In the genomic region with DNA sequence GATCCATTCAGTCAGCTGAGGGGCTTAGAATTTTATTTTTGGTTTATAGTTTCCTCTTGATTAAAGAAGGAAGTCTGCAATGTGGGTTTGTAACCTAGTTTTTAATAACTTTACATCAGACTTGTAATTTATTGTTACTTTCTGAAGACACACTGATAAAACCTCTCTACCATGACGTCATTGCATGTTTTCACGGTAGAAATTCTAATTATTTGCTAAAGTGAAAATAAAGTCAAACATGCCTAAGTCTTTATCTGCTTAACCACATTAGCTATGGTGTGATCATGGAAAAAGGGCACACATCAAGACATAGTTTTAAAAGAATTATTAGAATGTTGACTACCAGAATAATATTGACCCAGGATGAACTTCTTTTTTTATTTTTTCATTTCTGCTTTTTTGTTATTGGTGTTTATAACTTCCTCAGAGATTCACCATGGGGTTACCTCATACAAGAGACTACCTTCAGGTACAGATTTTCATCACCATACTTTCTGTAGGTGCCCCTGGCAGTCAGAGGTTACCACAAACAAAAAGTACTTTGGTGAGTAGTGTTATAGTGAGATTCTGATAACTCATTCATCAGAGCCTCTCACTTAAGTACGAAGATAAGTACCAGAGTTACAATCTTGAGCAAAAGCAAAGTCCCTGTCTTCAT, we compare ENCODE assay signal across 13 cellular contexts. TPM values are rescaled to one million over a fixed set of nuclear protein-coding genes. Genes with fewer than 3 reads are reported as not detected.
DNase-seq lines count a peak whose midpoint lies in the region; ATAC-seq and TF ChIP-seq lines count a peak whose summit lies in the region.
"Had no signal": no experiment of that assay in that cellular context is flagged by ENCODE, and none has a peak within 500 bp of the region (broad histone marks: within the 10 kb centered on the region; RNA-seq: fewer than 3 reads in every experiment).

No MANE protein-coding gene starts in this region.

- H3K36me3 ChIP-seq in vagina = no peaks in the 10 kb centered on the region

- H3K27me3 ChIP-seq in vagina = no peaks in the 10 kb centered on the region

- no peak overlapping the region for H3K4me3 ChIP-seq in vagina

- peak; percentile 23 for DNase-seq in GM13976 (ENCODE audit: low spot score)
- no peak for DNase-seq in activated B cell treated with CpG ODN at 0.5 μM for 24 hours
- DNase-seq in vagina (ENCODE audit: extremely low spot score in 2 of 2) = no peak
- no peak for DNase-seq in DMS 273 treated with DMSO at 0.1 percent for 48 hours (lab: John Stamatoyannopoulos, UW)
- DNase-seq: activated CD4-positive, alpha-beta T cell treated with anti-CD3 and anti-CD28 coated beads, Interleukin-2, amount 50 U/mL, for 48 hours; activated effector memory CD4-positive, alpha-beta T cell treated with anti-CD3 and anti-CD28 coated beads, Interleukin-2, amount 50 U/mL, for 16 hours; NCI-H2029; NK-92 treated with Interleukin-12 subunit alpha and Interleukin-12 subunit beta, amount 100 ng/mL, for 24 hours had no signal

- POLR2A ChIA-PET in activated B cell treated with CpG ODN at 0.5 μM for 24 hours (lab: Charles Lee) = no interaction called here

- peaks cover 5% of the 10 kb centered on the region for H3K36me3 Mint-ChIP-seq in activated B cell treated with CpG ODN at 0.5 μM for 24 hours (ENCODE audit: low read depth)

- TF ChIP-seq CTCF in GM13976 (IDR thresholded peaks at IDR 0.05; ENCODE audit: borderline replicate concordance, control extremely low read depth, extremely low read depth, insufficient read depth, missing control alignments) = no peak
- no peak for TF ChIP-seq CTCF in activated B cell treated with CpG ODN at 0.5 μM for 24 hours (IDR thresholded peaks at IDR 0.05)
- no peak for TF ChIP-seq CTCF in vagina (IDR thresholded peaks at IDR 0.05)

- H3K4me3 Mint-ChIP-seq in activated B cell treated with CpG ODN at 0.5 μM for 24 hours = no peak overlapping the region

- no peak overlapping the region for H3K27ac ChIP-seq in vagina

- no peaks in the 10 kb centered on the region for H3K4me1 ChIP-seq in vagina

- in situ Hi-C loops in GM13976 (cut with MboI; ENCODE audit: low sequenced_read_pairs, unreplicated experiment) = no loop called here

- peak; percentile 61 for ATAC-seq in GM21360 (IDR thresholded peaks at IDR 0.05; ENCODE audit: unreplicated experiment)
- peak; percentile 48 for ATAC-seq in HG03095 (IDR thresholded peaks at IDR 0.05; ENCODE audit: unreplicated experiment)
- peak; percentile 67 for ATAC-seq in activated B cell treated with CpG ODN at 0.5 μM for 24 hours (ENCODE audit: low read depth)
- ATAC-seq in GM19023 (IDR thresholded peaks at IDR 0.05; ENCODE audit: unreplicated experiment) = no peak
- no peak for ATAC-seq in HG03025 (IDR thresholded peaks at IDR 0.05; ENCODE audit: low FRiP score, unreplicated experiment)
- ATAC-seq: HCT116 had no signal

- peak overlapping the region; percentile 68 for H3K27ac Mint-ChIP-seq in activated B cell treated with CpG ODN at 0.5 μM for 24 hours

- intact Hi-C loops in activated B cell treated with CpG ODN at 0.5 μM for 24 hours (cut with micrococcal nuclease) (no loop called here), vagina (cut with DNase I) (no loop called here)

- no peak for TF ChIP-seq POLR2A in vagina (IDR thresholded peaks at IDR 0.05)

- H3K9me3 Mint-ChIP-seq in activated B cell treated with CpG ODN at 0.5 μM for 24 hours = peaks cover 10% of the 10 kb centered on the region

- peaks cover 2% of the 10 kb centered on the region for H3K9me3 ChIP-seq in vagina

- no peaks in the 10 kb centered on the region for H3K27me3 Mint-ChIP-seq in activated B cell treated with CpG ODN at 0.5 μM for 24 hours

- peaks cover 40% of the 10 kb centered on the region for H3K4me1 Mint-ChIP-seq in activated B cell treated with CpG ODN at 0.5 μM for 24 hours

- CTCF ChIA-PET in activated B cell treated with CpG ODN at 0.5 μM for 24 hours (lab: Charles Lee) = no interaction called here

RNA-seq across cellular contexts. Expression of a gene that starts 7.0 kb away (rescaled TPM):
- total RNA-seq in activated B cell treated with CpG ODN at 0.5 μM for 24 hours (1.8 and 1.9 TPM in 2 replicates), vagina (10.3 TPM)

RNA-seq across cellular contexts. Expression of a gene that starts 49.3 kb away (rescaled TPM):
- 23.8 and 24.0 TPM in 2 replicates for total RNA-seq in activated B cell treated with CpG ODN at 0.5 μM for 24 hours
- 2.5 TPM for total RNA-seq in vagina

Comparison
In these comparisons a context has a peak if more than half of its experiments do, and no peak if none do; other contexts are left out.
1. ATAC-seq: peak in GM21360 (single experiment), HG03095 (single experiment) and activated B cell treated with CpG ODN at 0.5 μM for 24 hours (single experiment); none in GM19023 (single experiment) and HG03025 (single experiment).